Comparison of ENCODE assay signal across 22 cellular contexts in the genomic region with DNA sequence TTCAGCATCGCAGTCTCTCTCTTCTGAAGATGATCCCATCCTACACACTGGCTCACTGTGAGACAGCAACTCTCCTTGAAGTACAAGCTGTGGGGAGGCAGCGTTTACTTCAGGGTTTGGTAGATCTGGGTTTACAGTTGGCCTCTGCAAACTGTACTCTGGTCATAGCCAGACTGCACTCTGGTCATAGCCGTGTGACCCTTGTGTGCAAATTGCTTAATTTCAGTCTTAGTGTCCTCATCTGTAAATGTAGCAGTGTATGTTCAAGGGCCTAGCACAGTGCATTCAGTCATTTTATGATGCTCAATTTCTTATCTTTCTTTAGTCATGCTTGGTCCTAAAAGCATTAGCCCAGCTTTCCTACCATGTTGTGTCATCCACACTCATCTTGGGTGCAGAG.
"Had no signal": no experiment of that assay in that cellular context is flagged by ENCODE, and none has a peak within 500 bp of the region (broad histone marks: within the 10 kb centered on the region; RNA-seq: fewer than 3 reads in every experiment).

No MANE protein-coding gene starts in this region.

- H3K4me2 ChIP-seq: SK-N-SH had no signal

- H3K27ac ChIP-seq: brain microvascular endothelial cell, Peyer's patch, RWPE1, SJCRH30, VCaP had no signal

- H3K4me3 ChIP-seq: Peyer's patch, SJCRH30 had no signal

- H3K9me3 ChIP-seq: Peyer's patch, SJCRH30, SK-N-SH had no signal

- DNase-seq: activated CD4-positive, alpha-beta T cell treated with anti-CD3 and anti-CD28 coated beads for 4 hours; activated CD4-positive, CD25-positive, alpha-beta regulatory T cell; activated CD8-positive, alpha-beta memory T cell treated with anti-CD3 and anti-CD28 coated beads, Interleukin-2, amount 50 U/mL, for 4 hours; activated CD8-positive, alpha-beta T cell treated with anti-CD3 and anti-CD28 coated beads for 36 hours; activated gamma-delta T cell treated with Interleukin-2 at 50 U/mL for 16 hours; activated naive CD4-positive, alpha-beta T cell treated with anti-CD3 and anti-CD28 coated beads, Interleukin-2, amount 10 ng/mL, durations not matched to agents 7 days and 5 days; activated naive CD8-positive, alpha-beta T cell treated with anti-CD3 and anti-CD28 coated beads for 36 hours; activated T-cell treated with anti-CD3 and anti-CD28 coated beads, Interleukin-2, amount 50 U/mL, for 72 hours; brain microvascular endothelial cell; NCI-H1092 treated with DMSO at 0.1 percent for 48 hours; NCI-H1417 treated with DMSO at 0.1 percent for 48 hours; NCI-H1694; NCI-H2029 treated with DMSO at 0.1 percent for 48 hours; NCI-H510A treated with DMSO at 0.1 percent for 48 hours; NCI-H69; Peyer's patch; Right ventricle myocardium superior; SJCRH30; SK-N-SH; T-helper 1 cell had no signal

- H3K9ac ChIP-seq: SK-N-SH had no signal

- H3K4me1 ChIP-seq: Peyer's patch, SJCRH30 had no signal

- ATAC-seq: activated CD8-positive, alpha-beta T cell treated with anti-CD3 and anti-CD28 coated beads for 36 hours; activated T-cell treated with anti-CD3 and anti-CD28 coated beads, Interleukin-2, amount 50 U/mL, for 72 hours had no signal

- H3K36me3 ChIP-seq: brain microvascular endothelial cell, Peyer's patch, SJCRH30 had no signal

- H3K27me3 ChIP-seq: Peyer's patch, SJCRH30 had no signal
